8 cellular contexts compared by ENCODE assay signal in genomic region chrX:136250191-136251041, GRCh38. TPM values are rescaled to one million over a fixed set of nuclear protein-coding genes. Genes with fewer than 3 reads are reported as not detected.
DNase-seq lines count a peak whose midpoint lies in the region; ATAC-seq and TF ChIP-seq lines count a peak whose summit lies in the region.

No MANE protein-coding gene starts in this region.

- intact Hi-C loops in ascending aorta (cut with DNase I) = loop anchor here (5.0 kb wide), 1 partner anchor 38 kb away; no protein-coding TSS in a partner anchor

- H3K9ac ChIP-seq in iPS-20b (ENCODE audit: low read depth, low read length) = peak overlapping the region; percentile 61; the same call in 1 of the 2 replicates

- no peaks in the 10 kb centered on the region for H3K36me3 ChIP-seq in ascending aorta
- H3K36me3 ChIP-seq in iPS-20b (ENCODE audit: insufficient read depth, low read depth, low read length) = no peaks in the 10 kb centered on the region

- peak; percentile 17 for DNase-seq in RPMI8226
- no peak for DNase-seq in ascending aorta (ENCODE audit: low spot score in 2 of 2)
- peak; percentile 13 to 25 for DNase-seq in stimulated activated CD4-positive, alpha-beta T cell treated with anti-CD3 and anti-CD28 coated beads, Interleukin-15, amount 100 ng/mL, for 1 hour (ENCODE audit: low read depth in 1 of 2, low spot score in 1 of 2)
- DNase-seq in SHP77 (lab: John Stamatoyannopoulos, UW) = no peak
- no peak for DNase-seq in NCI-H1105 treated with DMSO at 0.1 percent for 48 hours (lab: John Stamatoyannopoulos, UW)

- H3K9me3 ChIP-seq in ascending aorta = no peaks in the 10 kb centered on the region
- no peaks in the 10 kb centered on the region for H3K9me3 ChIP-seq in iPS-20b (ENCODE audit: insufficient read depth, low read depth, low read length)

- no peaks in the 10 kb centered on the region for H3K4me1 ChIP-seq in ascending aorta
- no peaks in the 10 kb centered on the region for H3K4me1 ChIP-seq in iPS-20b (ENCODE audit: insufficient read depth, low read length)

- ATAC-seq in GM18519 (IDR thresholded peaks at IDR 0.05; ENCODE audit: low FRiP score, unreplicated experiment) (peak; percentile 26), HG02759 (IDR thresholded peaks at IDR 0.05; ENCODE audit: unreplicated experiment) (peak; percentile 41)

- H3K27ac ChIP-seq in ascending aorta (peak overlapping the region; percentile 87 to 88), iPS-20b (ENCODE audit: low read length) (no peak overlapping the region)

- H3K27me3 ChIP-seq in ascending aorta = no peaks in the 10 kb centered on the region
- no peaks in the 10 kb centered on the region; the same call in 1 of the 2 replicates for H3K27me3 ChIP-seq in iPS-20b (ENCODE audit: insufficient read depth, low read length)

- no peak for TF ChIP-seq CTCF in ascending aorta (IDR thresholded peaks at IDR 0.05)

- H3K4me3 ChIP-seq in ascending aorta = peak overlapping the region; percentile 68 to 78
- H3K4me3 ChIP-seq in iPS-20b (ENCODE audit: low read length) = peak overlapping the region; percentile 78

RNA-seq across cellular contexts. Expression of gene MAP7D3, which starts 0.8 kb away (rescaled TPM):
- total RNA-seq in ascending aorta = 7.9 TPM

RNA-seq across cellular contexts. Expression of gene ADGRG4, which starts 50.3 kb away (rescaled TPM):
- total RNA-seq in ascending aorta = 0.75 TPM

Comparison
In these comparisons a context has a peak if more than half of its experiments do, and no peak if none do; other contexts are left out.
1. DNase-seq: peak in RPMI8226 (single experiment) and stimulated activated CD4-positive, alpha-beta T cell treated with anti-CD3 and anti-CD28 coated beads, Interleukin-15, amount 100 ng/mL, for 1 hour (2 of 2); none in ascending aorta (0 of 2), SHP77 (0 of 2) and NCI-H1105 treated with DMSO at 0.1 percent for 48 hours (single experiment).